In genomic region chr16:23045025-23045424, GRCh38 we compare ENCODE assay signal across 11 cellular contexts.
"Had no signal": no experiment of that assay in that cellular context is flagged by ENCODE, and none has a peak within 500 bp of the region (broad histone marks: within the 10 kb centered on the region; RNA-seq: fewer than 3 reads in every experiment).

No MANE protein-coding gene starts in this region.

- H3K9me3 ChIP-seq: HAP-1 had no signal

- H3K9ac ChIP-seq: GM23248 had no signal

- H2AFZ ChIP-seq: GM23248, GM23338 had no signal

- FAIRE-seq: H1, H54 had no signal

- H3K4me2 ChIP-seq: GM23338 had no signal

- H3K4me3 ChIP-seq: GM23248, GM23338, HAP-1 had no signal

- DNase-seq: GM23248, GOT3, H7, H9, HCEC 1CT, HFFc6 had no signal

- H3K27ac ChIP-seq: GM23248 had no signal

- H3K36me3 ChIP-seq: HAP-1 had no signal

- H3K4me1 ChIP-seq: HAP-1 had no signal

- ATAC-seq: GM23338, HCT116 had no signal
